In genomic region chr9:87280421-87280820, GRCh38 we compare ENCODE assay signal across 20 cellular contexts.
DNase-seq lines count a peak whose midpoint lies in the region; ATAC-seq, FAIRE-seq and TF ChIP-seq lines count a peak whose summit lies in the region.
"Had no signal": no experiment of that assay in that cellular context is flagged by ENCODE, and none has a peak within 500 bp of the region (broad histone marks: within the 10 kb centered on the region; RNA-seq: fewer than 3 reads in every experiment).

No MANE protein-coding gene starts in this region.

- dilution Hi-C loops in keratinocyte (cut with MboI; ENCODE audit: extremely low pct_ligation_motif_present, low sequenced_read_pairs) = no loop called here

- no peaks in the 10 kb centered on the region for H4K20me1 ChIP-seq in keratinocyte (ENCODE audit: control insufficient read depth, extremely low read depth, insufficient read depth, low read length)

- H3K4me1 Mint-ChIP-seq in MCF 10A (ENCODE audit: insufficient read depth, unreplicated experiment) (peaks cover 10% of the 10 kb centered on the region), CD14-positive monocyte (no peaks in the 10 kb centered on the region)
- H3K4me1 Mint-ChIP-seq in activated CD4-positive, alpha-beta memory T cell treated with anti-CD3 and anti-CD28 coated beads for 36 hours (ENCODE audit: low read depth) = peaks cover 14% of the 10 kb centered on the region
- H3K4me1 Mint-ChIP-seq: GM23338 had no signal

- no peaks in the 10 kb centered on the region for H3K9me1 ChIP-seq in keratinocyte (ENCODE audit: control insufficient read depth, extremely low read depth, insufficient read depth, low read length)

- H3K4me3 Mint-ChIP-seq in MCF 10A (ENCODE audit: unreplicated experiment) (no peak overlapping the region), CD14-positive monocyte (no peak overlapping the region)
- no peak overlapping the region for H3K4me3 Mint-ChIP-seq in activated CD4-positive, alpha-beta memory T cell treated with anti-CD3 and anti-CD28 coated beads for 36 hours
- H3K4me3 Mint-ChIP-seq: activated CD4-positive, alpha-beta memory T cell treated with anti-CD3 and anti-CD28 coated beads, Interleukin-2, amount 10 ng/mL, durations not matched to agents 7 days and 5 days; activated T-helper 1 cell treated with anti-CD3 and anti-CD28 coated beads, Interleukin-12 subunit alpha, Interleukin-12 subunit beta, Interleukin-2, Interleukin-4 antibody, amounts not matched to agents 30 ng/mL and 10 ng/mL and 1 ng/mL, durations not matched to agents 14 hours and 24 hours and 36 hours; GM23338; naive thymus-derived CD8-positive, alpha-beta T cell had no signal

- H3K9me3 ChIP-seq in keratinocyte (ENCODE audit: control insufficient read depth, low read depth, low read length) = no peaks in the 10 kb centered on the region
- H3K9me3 ChIP-seq: adrenal gland, esophagus muscularis mucosa, SK-N-SH had no signal

- DNase-seq in HT1080 (ENCODE audit: low read depth) = peak; percentile 28
- DNase-seq in MCF 10A (ENCODE audit: unreplicated experiment) = peak; percentile 22
- DNase-seq in keratinocyte (ENCODE audit: low read depth, low spot score) = no peak
- DNase-seq in NCI-H1436 (lab: John Stamatoyannopoulos, UW) = no peak
- no peak for DNase-seq in CD14-positive monocyte (ENCODE audit: low spot score)
- no peak for DNase-seq in activated CD4-positive, alpha-beta memory T cell treated with anti-CD3 and anti-CD28 coated beads for 36 hours
- DNase-seq in left colon = no peak
- DNase-seq: activated CD4-positive, alpha-beta memory T cell treated with anti-CD3 and anti-CD28 coated beads, Interleukin-2, amount 10 ng/mL, durations not matched to agents 7 days and 5 days; adrenal gland; CD4-positive, alpha-beta memory T cell; cortex of kidney; naive thymus-derived CD8-positive, alpha-beta T cell; NCI-H187 treated with DMSO at 0.1 percent for 48 hours; NCI-H526; SK-N-SH; substantia nigra had no signal

- no peaks in the 10 kb centered on the region for H3K79me2 ChIP-seq in keratinocyte (ENCODE audit: control insufficient read depth, insufficient read depth, low read length)

- H3K36me3 ChIP-seq in keratinocyte (ENCODE audit: control insufficient read depth in 2 of 2, extremely low read depth in 1 of 2, insufficient read depth in 2 of 2, low read length in 2 of 2) = no peaks in the 10 kb centered on the region
- H3K36me3 ChIP-seq: adrenal gland, esophagus muscularis mucosa had no signal

- H3K27me3 Mint-ChIP-seq in MCF 10A (ENCODE audit: insufficient read depth, unreplicated experiment) (no peaks in the 10 kb centered on the region), CD14-positive monocyte (ENCODE audit: low read depth in 3 of 3) (peaks cover 0 to 3% (median 0%) of the 10 kb centered on the region in 3 donors)
- H3K27me3 Mint-ChIP-seq in activated CD4-positive, alpha-beta memory T cell treated with anti-CD3 and anti-CD28 coated beads for 36 hours = peaks cover 13% of the 10 kb centered on the region

- H3K27ac ChIP-seq in keratinocyte (ENCODE audit: control insufficient read depth, insufficient read depth, low read length) = no peak overlapping the region
- H3K27ac ChIP-seq: adrenal gland, esophagus muscularis mucosa had no signal

- intact Hi-C loops in MCF 10A (cut with micrococcal nuclease) (no loop called here), CD14-positive monocyte (cut with micrococcal nuclease) (no loop called here), left colon (cut with DNase I, micrococcal nuclease) (no loop called here)
- intact Hi-C loops in activated CD4-positive, alpha-beta memory T cell treated with anti-CD3 and anti-CD28 coated beads for 36 hours (cut with micrococcal nuclease) = no loop called here

- H2AFZ ChIP-seq in keratinocyte (ENCODE audit: control insufficient read depth, low read length) = peak overlapping the region; percentile 10
- H2AFZ ChIP-seq: GM23338 had no signal

- H3K27me3 ChIP-seq in keratinocyte (ENCODE audit: control insufficient read depth, extremely low read depth, insufficient read depth, low read length) = no peaks in the 10 kb centered on the region
- H3K27me3 ChIP-seq: adrenal gland, esophagus muscularis mucosa had no signal

- no peak overlapping the region for H3K4me2 ChIP-seq in keratinocyte (ENCODE audit: control insufficient read depth, extremely low read depth, insufficient read depth, low read depth, low read length)
- H3K4me2 ChIP-seq: GM23338, SK-N-SH had no signal

- H3K4me1 ChIP-seq in keratinocyte (ENCODE audit: control insufficient read depth, extremely low read depth, insufficient read depth, low read length) = peaks cover 23% of the 10 kb centered on the region
- H3K4me1 ChIP-seq: adrenal gland had no signal

- CTCF ChIA-PET in MCF 10A (lab: Yijun Ruan, JAX) = no interaction called here
- CTCF ChIA-PET in activated CD4-positive, alpha-beta memory T cell treated with anti-CD3 and anti-CD28 coated beads for 36 hours (lab: Charles Lee) = no interaction called here

- FAIRE-seq in keratinocyte (lab: Jason Lieb, UNC) = no peak
- FAIRE-seq: HTR-8/SVneo had no signal

- POLR2A ChIA-PET in MCF 10A (lab: Yijun Ruan, JAX) = no interaction called here
- POLR2A ChIA-PET in activated CD4-positive, alpha-beta memory T cell treated with anti-CD3 and anti-CD28 coated beads for 36 hours (lab: Charles Lee) = no interaction called here

- TF ChIP-seq CTCF in MCF 10A (IDR thresholded peaks at IDR 0.05; ENCODE audit: unreplicated experiment) (no peak), keratinocyte (optimal IDR thresholded peaks at IDR 0.05 in 1 of 3, IDR thresholded peaks at IDR 0.05 in 1 of 3, conservative IDR thresholded peaks at IDR 0.05 in 1 of 3; ENCODE audit: extremely low read depth in 1 of 3, insufficient read depth in 2 of 3, low read length in 3 of 3) (no peak), CD14-positive monocyte (IDR thresholded peaks at IDR 0.05) (no peak)

- ATAC-seq in left colon = no peak
- ATAC-seq: GM23338; naive thymus-derived CD8-positive, alpha-beta T cell had no signal

- H3K36me3 Mint-ChIP-seq in MCF 10A (ENCODE audit: insufficient read depth, unreplicated experiment) (no peaks in the 10 kb centered on the region), CD14-positive monocyte (no peaks in the 10 kb centered on the region)
- no peaks in the 10 kb centered on the region for H3K36me3 Mint-ChIP-seq in activated CD4-positive, alpha-beta memory T cell treated with anti-CD3 and anti-CD28 coated beads for 36 hours
- H3K36me3 Mint-ChIP-seq: CD4-positive, alpha-beta memory T cell; naive thymus-derived CD8-positive, alpha-beta T cell had no signal

- BruUV-seq in MCF 10A (replicated peaks; lab: Mats Ljungman, UMichigan) = no TSS peak

- H3K27ac Mint-ChIP-seq in MCF 10A (ENCODE audit: low read depth, unreplicated experiment) = no peak overlapping the region
- no peak overlapping the region for H3K27ac Mint-ChIP-seq in CD14-positive monocyte
- no peak overlapping the region for H3K27ac Mint-ChIP-seq in activated CD4-positive, alpha-beta memory T cell treated with anti-CD3 and anti-CD28 coated beads for 36 hours
- H3K27ac Mint-ChIP-seq: activated CD4-positive, alpha-beta memory T cell treated with anti-CD3 and anti-CD28 coated beads, Interleukin-2, amount 10 ng/mL, durations not matched to agents 7 days and 5 days; activated T-helper 1 cell treated with anti-CD3 and anti-CD28 coated beads, Interleukin-12 subunit alpha, Interleukin-12 subunit beta, Interleukin-2, Interleukin-4 antibody, amounts not matched to agents 30 ng/mL and 10 ng/mL and 1 ng/mL, durations not matched to agents 14 hours and 24 hours and 36 hours; CD4-positive, alpha-beta memory T cell; GM23338; naive thymus-derived CD8-positive, alpha-beta T cell had no signal

- no peak overlapping the region for H3K4me3 ChIP-seq in keratinocyte (ENCODE audit: control insufficient read depth in 2 of 3, extremely low read depth in 1 of 3, insufficient read depth in 2 of 3, low read depth in 1 of 3, low read length in 3 of 3)
- H3K4me3 ChIP-seq: adrenal gland, esophagus muscularis mucosa, GM23338 had no signal

- no peak overlapping the region for H3K9ac ChIP-seq in keratinocyte (ENCODE audit: control insufficient read depth, extremely low read depth, insufficient read depth, low read length)
- H3K9ac ChIP-seq: SK-N-SH had no signal

- no peaks in the 10 kb centered on the region for H3K9me3 Mint-ChIP-seq in MCF 10A (ENCODE audit: unreplicated experiment)
- peaks cover 0 to 5% (median 0%) of the 10 kb centered on the region in 7 donors for H3K9me3 Mint-ChIP-seq in CD14-positive monocyte
- H3K9me3 Mint-ChIP-seq in activated CD4-positive, alpha-beta memory T cell treated with anti-CD3 and anti-CD28 coated beads for 36 hours = no peaks in the 10 kb centered on the region
- H3K9me3 Mint-ChIP-seq: activated CD4-positive, alpha-beta memory T cell treated with anti-CD3 and anti-CD28 coated beads, Interleukin-2, amount 10 ng/mL, durations not matched to agents 7 days and 5 days; CD4-positive, alpha-beta memory T cell; GM23338; naive thymus-derived CD8-positive, alpha-beta T cell had no signal

Comparison
In these comparisons a context has a peak if more than half of its experiments do, and no peak if none do; other contexts are left out.
1. DNase-seq: peak in HT1080 (single experiment) and MCF 10A (single experiment); none in keratinocyte (single experiment), NCI-H1436 (single experiment), CD14-positive monocyte (single experiment), activated CD4-positive, alpha-beta memory T cell treated with anti-CD3 and anti-CD28 coated beads for 36 hours (single experiment) and left colon (0 of 2).